Comparison of ENCODE assay signal across 2 cellular contexts in genomic region chr20:871948-872347, GRCh38.
TF ChIP-seq lines count a peak whose summit lies in the region.

No MANE protein-coding gene starts in this region.

TF ChIP-seq in HEK293, 187 proteins besides CTCF, POLR2A, EP300 and RAD21:
- 0 out of 2 replicates have a peak, but pooled peaks have one; percentile 61 for TF ChIP-seq ZNF239 (tag by site-specific recombination; IDR thresholded peaks at IDR 0.05)
- TF ChIP-seq ZNF266 (tag by site-specific recombination; IDR thresholded peaks at IDR 0.05; ENCODE audit: low read depth): no peak
- no peak for TF ChIP-seq GLIS1 (tag by site-specific recombination; IDR thresholded peaks at IDR 0.05)

TF ChIP-seq in K562, 482 proteins besides CTCF, POLR2A, EP300 and RAD21:
- TF ChIP-seq ZNF239 (CRISPR knock-in tag; IDR thresholded peaks at IDR 0.05): peak; percentile 93
- no peak for TF ChIP-seq AFF4 (CRISPR knock-in tag; IDR thresholded peaks at IDR 0.05)
